ENCODE assay signal across 13 cellular contexts in the genomic region with DNA sequence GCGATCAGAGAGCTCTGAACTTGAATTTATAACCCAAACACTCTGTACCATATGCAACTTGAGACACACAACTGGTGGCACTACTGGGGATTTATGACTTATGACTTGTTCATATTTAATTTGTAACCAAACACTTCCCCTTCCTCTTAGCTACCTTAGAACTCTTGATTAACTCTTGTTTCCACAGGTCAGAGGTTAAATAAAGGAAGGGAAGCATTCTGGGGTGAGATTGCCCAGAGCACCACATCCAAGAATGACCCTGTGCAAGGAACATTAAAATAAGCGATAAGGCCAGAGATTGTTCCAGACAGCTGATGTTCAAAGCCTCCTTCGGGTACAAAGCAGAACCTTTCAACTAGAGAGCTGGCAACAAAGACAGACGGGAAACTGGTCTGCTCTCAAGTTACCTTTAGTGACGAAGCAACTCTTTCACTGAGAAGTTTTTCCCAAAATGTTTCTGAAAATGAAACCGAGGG.
DNase-seq lines count a peak whose midpoint lies in the region; ATAC-seq and TF ChIP-seq lines count a peak whose summit lies in the region.
"Had no signal": no experiment of that assay in that cellular context is flagged by ENCODE, and none has a peak within 500 bp of the region (broad histone marks: within the 10 kb centered on the region; RNA-seq: fewer than 3 reads in every experiment).

No MANE protein-coding gene starts in this region.

- CTCF ChIA-PET in CD8-positive, alpha-beta T cell (lab: Charles Lee), result interaction anchor here (1.2 kb wide), 1 partner anchor 10 kb away, joined by 3 read pairs; no protein-coding TSS in a partner anchor

- POLR2A ChIA-PET in CD8-positive, alpha-beta T cell (lab: Charles Lee), result interaction anchor here (0.6 to 1.0 kb wide), 2 partner anchors 11 to 142 kb away, joined by 3 read pairs; no protein-coding TSS in a partner anchor

- no peak overlapping the region for H3K27ac Mint-ChIP-seq in CD8-positive, alpha-beta T cell
- H3K27ac Mint-ChIP-seq: T-helper 1 cell treated with Interleukin-12 subunit alpha and Interleukin-12 subunit beta and Interleukin-4 antibody, amounts not matched to agents 30 μg/mL and 1 μg/mL, for 36 hours had no signal

- H3K27ac ChIP-seq in cardiac muscle cell, result peak overlapping the region; percentile 17
- peak overlapping the region; percentile 58 to 60 for H3K27ac ChIP-seq in esophagus (ENCODE audit: low read depth in 2 of 2, low read length in 1 of 2)
- peak overlapping the region; percentile 55 to 69 (median 65) for H3K27ac ChIP-seq in thyroid gland
- H3K27ac ChIP-seq in CD8-positive, alpha-beta T cell (ENCODE audit: low read depth, low read length), result no peak overlapping the region

- H3K36me3 ChIP-seq in cardiac muscle cell (no peaks in the 10 kb centered on the region), esophagus (ENCODE audit: control insufficient read depth in 2 of 2, insufficient read depth in 2 of 2, low read length in 1 of 2) (no peaks in the 10 kb centered on the region), thyroid gland (no peaks in the 10 kb centered on the region)
- no peaks in the 10 kb centered on the region for H3K36me3 ChIP-seq in CD8-positive, alpha-beta T cell (ENCODE audit: insufficient read depth, low read length)

- H3K9me3 ChIP-seq in cardiac muscle cell (ENCODE audit: low read depth) (no peaks in the 10 kb centered on the region), esophagus (ENCODE audit: control insufficient read depth in 2 of 2, insufficient read depth in 1 of 2, low read depth in 1 of 2, low read length in 1 of 2) (no peaks in the 10 kb centered on the region), thyroid gland (no peaks in the 10 kb centered on the region)
- no peaks in the 10 kb centered on the region for H3K9me3 ChIP-seq in CD8-positive, alpha-beta T cell (ENCODE audit: low read length)

- H3K4me1 ChIP-seq in cardiac muscle cell (ENCODE audit: low read depth), result peaks cover 51% of the 10 kb centered on the region
- H3K4me1 ChIP-seq in esophagus (ENCODE audit: control insufficient read depth in 2 of 2, insufficient read depth in 2 of 2, low read length in 1 of 2), result no peaks in the 10 kb centered on the region
- H3K4me1 ChIP-seq in thyroid gland, result peaks cover 41 to 43% of the 10 kb centered on the region in 2 donors
- peaks cover 4% of the 10 kb centered on the region for H3K4me1 ChIP-seq in CD8-positive, alpha-beta T cell (ENCODE audit: insufficient read depth, low read length)

- no peak overlapping the region for H3K4me3 Mint-ChIP-seq in CD8-positive, alpha-beta T cell
- H3K4me3 Mint-ChIP-seq: T-helper 1 cell treated with Interleukin-12 subunit alpha and Interleukin-12 subunit beta and Interleukin-4 antibody, amounts not matched to agents 30 μg/mL and 1 μg/mL, for 36 hours had no signal

- TF ChIP-seq POLR2A in thyroid gland (IDR thresholded peaks at IDR 0.05), result no peak

- H3K27me3 ChIP-seq in cardiac muscle cell, result no peaks in the 10 kb centered on the region
- H3K27me3 ChIP-seq in esophagus (ENCODE audit: control insufficient read depth in 1 of 2, insufficient read depth in 2 of 2, low read length in 2 of 2), result no peaks in the 10 kb centered on the region
- no peaks in the 10 kb centered on the region for H3K27me3 ChIP-seq in thyroid gland
- H3K27me3 ChIP-seq in CD8-positive, alpha-beta T cell (ENCODE audit: insufficient read depth, low read length), result no peaks in the 10 kb centered on the region

- H3K36me3 Mint-ChIP-seq in CD8-positive, alpha-beta T cell, result peaks cover 13% of the 10 kb centered on the region

- no peaks in the 10 kb centered on the region for H3K9me3 Mint-ChIP-seq in CD8-positive, alpha-beta T cell
- H3K9me3 Mint-ChIP-seq: T-helper 1 cell treated with Interleukin-12 subunit alpha and Interleukin-12 subunit beta and Interleukin-4 antibody, amounts not matched to agents 30 μg/mL and 1 μg/mL, for 36 hours had no signal

- H3K27me3 Mint-ChIP-seq in CD8-positive, alpha-beta T cell (ENCODE audit: low read depth), result no peaks in the 10 kb centered on the region

- 62 to 66% methylated on average over 6 of the region's 6 CpGs for WGBS in esophagus, 2 donors
- whole genome bisulfite sequencing in thyroid gland, 2 donors, result 34 to 43% methylated on average over 6 of the region's 6 CpGs

- TF ChIP-seq CTCF in cardiac muscle cell (IDR thresholded peaks at IDR 0.05; ENCODE audit: low read depth, low read length) (no peak), thyroid gland (IDR thresholded peaks at IDR 0.05) (no peak)
- no peak for TF ChIP-seq CTCF in CD8-positive, alpha-beta T cell (IDR thresholded peaks at IDR 0.05)

- DNase-seq in cardiac muscle cell (ENCODE audit: low read depth in 1 of 2, low spot score in 1 of 2) (peak in 1 of 2 donors; percentile 12), cardiac septum (ENCODE audit: low spot score) (no peak), NCI-H69 (lab: John Stamatoyannopoulos, UW) (peak; percentile 94), thyroid gland (no peak)
- no peak for DNase-seq in CD8-positive, alpha-beta T cell
- DNase-seq: activated CD8-positive, alpha-beta memory T cell treated with anti-CD3 and anti-CD28 coated beads, Interleukin-2, amount 50 U/mL, for 48 hours; GF-D8; GOT3; NK-92 treated with Interleukin-12 subunit alpha and Interleukin-12 subunit beta, amount 100 ng/mL, for 24 hours had no signal

- no peak for ATAC-seq in HG03196 (IDR thresholded peaks at IDR 0.05; ENCODE audit: unreplicated experiment)
- ATAC-seq in HG03097 (IDR thresholded peaks at IDR 0.05; ENCODE audit: low FRiP score, unreplicated experiment), result no peak
- ATAC-seq in CD8-positive, alpha-beta T cell, result no peak

- H3K4me1 Mint-ChIP-seq in CD8-positive, alpha-beta T cell (ENCODE audit: low read depth), result peaks cover 27% of the 10 kb centered on the region

- H3K4me3 ChIP-seq in cardiac muscle cell (no peak overlapping the region), esophagus (ENCODE audit: low read depth in 1 of 2, low read length in 2 of 2) (no peak overlapping the region), thyroid gland (replicated peaks in 1 of 3) (no peak overlapping the region)
- H3K4me3 ChIP-seq in CD8-positive, alpha-beta T cell (ENCODE audit: low read depth, low read length), result no peak overlapping the region

- intact Hi-C loops in cardiac septum (cut with DNase I), result no loop called here
- intact Hi-C loops in thyroid gland (cut with DNase I), result no loop called here
- intact Hi-C loops in CD8-positive, alpha-beta T cell (cut with DNase I, micrococcal nuclease), result no loop called here
